Comparison of ENCODE assay signal across 8 cellular contexts in the genomic region with DNA sequence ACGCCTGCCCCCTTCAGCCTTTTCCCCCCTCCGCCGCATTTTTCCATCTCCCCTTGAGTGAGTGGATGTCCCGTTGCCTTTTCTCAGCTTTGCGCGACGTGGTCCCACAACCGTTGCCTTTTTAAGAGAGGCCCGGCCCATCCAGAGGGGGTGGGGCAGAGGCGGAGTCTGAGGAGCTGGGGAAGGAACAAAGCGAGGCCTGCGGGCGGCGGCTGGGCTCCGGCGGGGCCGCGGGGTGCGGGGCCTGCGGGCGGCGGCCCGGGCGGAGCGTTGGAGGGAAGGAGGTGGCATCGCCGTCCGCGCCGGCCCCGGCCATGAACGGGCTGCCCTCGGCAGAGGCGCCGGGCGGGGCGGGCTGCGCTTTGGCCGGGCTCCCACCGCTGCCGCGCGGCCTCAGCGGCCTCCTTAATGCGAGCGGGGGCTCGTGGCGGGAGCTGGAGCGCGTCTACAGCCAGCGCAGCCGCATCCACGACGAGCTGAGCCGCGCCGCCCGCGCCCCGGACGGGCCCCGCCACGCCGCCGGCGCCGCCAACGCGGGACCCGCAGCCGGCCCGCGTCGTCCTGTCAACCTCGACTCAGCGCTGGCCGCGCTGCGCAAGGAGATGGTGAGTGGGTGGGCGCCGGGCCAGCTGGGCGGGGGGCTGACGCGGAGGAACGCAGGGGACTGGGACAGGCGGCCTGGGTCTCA. TPM values are rescaled to one million over a fixed set of nuclear protein-coding genes. Genes with fewer than 3 reads are reported as not detected.
DNase-seq lines count a peak whose midpoint lies in the region; ATAC-seq and TF ChIP-seq lines count a peak whose summit lies in the region.

A gene (plus strand): TSS at position 183 of the 688 bp plus-strand sequence. CDS start 132 bp downstream, at position 315.

- no peak for TF ChIP-seq CTCF in Loucy (conservative IDR thresholded peaks at IDR 0.05; ENCODE audit: low read length)
- TF ChIP-seq CTCF in SU-DHL-6 (IDR thresholded peaks at IDR 0.05; ENCODE audit: insufficient read depth, low read length, poor library complexity, severe bottlenecking): no peak

- peak within 1 kb of the TSS; percentile 87 to 97 for H3K27ac Mint-ChIP-seq in activated naive CD4-positive, alpha-beta T cell treated with anti-CD3 and anti-CD28 coated beads, Interleukin-2, amount 50 U/mL, for 72 hours

- H4K20me1 ChIP-seq in Loucy (ENCODE audit: insufficient read depth, low read length, poor library complexity, severe bottlenecking): peaks cover 30% of the 10 kb centered on the region
- no peaks in the 10 kb centered on the region for H4K20me1 ChIP-seq in SU-DHL-6 (ENCODE audit: low read depth, low read length)

- H3K4me3 ChIP-seq in Loucy (ENCODE audit: low read length, poor library complexity, severe bottlenecking) (peak within 1 kb of the TSS; percentile 90), SU-DHL-6 (ENCODE audit: insufficient read depth, low read length, poor library complexity, severe bottlenecking) (peak within 1 kb of the TSS; percentile 95)

- H3K4me2 ChIP-seq in Loucy (ENCODE audit: low read depth, low read length, poor library complexity, severe bottlenecking) (peak within 1 kb of the TSS; percentile 94), SU-DHL-6 (ENCODE audit: low read depth, low read length, poor library complexity, severe bottlenecking) (peak within 1 kb of the TSS; percentile 97)

- H3K9ac ChIP-seq in Loucy (ENCODE audit: low read depth, low read length, poor library complexity, severe bottlenecking): peak within 1 kb of the TSS; percentile 87
- H3K9ac ChIP-seq in SU-DHL-6 (ENCODE audit: low read length): peak within 1 kb of the TSS; percentile 84

- ATAC-seq in activated naive CD4-positive, alpha-beta T cell treated with anti-CD3 and anti-CD28 coated beads, Interleukin-2, amount 50 U/mL, for 72 hours: peak in 1 of 2 donors; percentile 20
- no peak for ATAC-seq in HG02938 (IDR thresholded peaks at IDR 0.05; ENCODE audit: unreplicated experiment)

- DNase-seq in DMS53 (lab: John Stamatoyannopoulos, UW) (peak; percentile 91), globus pallidus (ENCODE audit: low spot score) (peak; percentile 88), occipital lobe (lab: John Stamatoyannopoulos, UW) (peak; percentile 86), superior temporal gyrus (ENCODE audit: extremely low spot score) (peak; percentile 82)
- DNase-seq in activated naive CD4-positive, alpha-beta T cell treated with anti-CD3 and anti-CD28 coated beads, Interleukin-2, amount 50 U/mL, for 72 hours (ENCODE audit: low spot score in 2 of 2): peak; percentile 81 to 92

- H3K27me3 ChIP-seq in Loucy (ENCODE audit: insufficient read depth, low read length, poor library complexity, severe bottlenecking): no peaks in the 10 kb centered on the region
- H3K27me3 ChIP-seq in SU-DHL-6 (ENCODE audit: low read length): no peaks in the 10 kb centered on the region

- peaks cover 16% of the 10 kb centered on the region for H3F3A ChIP-seq in Loucy (ENCODE audit: low read depth)
- H3F3A ChIP-seq in SU-DHL-6 (ENCODE audit: insufficient read depth): peaks cover 11% of the 10 kb centered on the region

- peaks cover 69% of the 10 kb centered on the region for H3K79me2 ChIP-seq in Loucy (ENCODE audit: insufficient read depth, low read length)
- H3K79me2 ChIP-seq in SU-DHL-6 (ENCODE audit: insufficient read depth, low read length): peaks cover 20% of the 10 kb centered on the region; the same call in 1 of the 2 replicates

- no peaks in the 10 kb centered on the region for H3K9me3 ChIP-seq in Loucy (ENCODE audit: insufficient read depth, low read depth, low read length)
- H3K9me3 ChIP-seq in SU-DHL-6 (ENCODE audit: insufficient read depth, low read length): no peaks in the 10 kb centered on the region

- H3K4me1 ChIP-seq in Loucy (ENCODE audit: insufficient read depth, low read length, poor library complexity, severe bottlenecking): peaks cover 56% of the 10 kb centered on the region

- H3K36me3 ChIP-seq in Loucy (ENCODE audit: insufficient read depth, low read length) (no peaks in the 10 kb centered on the region), SU-DHL-6 (ENCODE audit: low read length) (no peaks in the 10 kb centered on the region)

- H3K9me2 ChIP-seq in Loucy (replicated peaks; ENCODE audit: low read depth, low read length) (no peaks in the 10 kb centered on the region), SU-DHL-6 (replicated peaks; ENCODE audit: insufficient read depth, low read length) (no peaks in the 10 kb centered on the region)

- no peak within 1 kb of the TSS for H3K27ac ChIP-seq in SU-DHL-6 (ENCODE audit: low read depth, low read length)

- peaks cover 25 to 31% of the 10 kb centered on the region in 2 donors for H3K36me3 Mint-ChIP-seq in activated naive CD4-positive, alpha-beta T cell treated with anti-CD3 and anti-CD28 coated beads, Interleukin-2, amount 50 U/mL, for 72 hours

- no peaks in the 10 kb centered on the region for H3K9me3 Mint-ChIP-seq in activated naive CD4-positive, alpha-beta T cell treated with anti-CD3 and anti-CD28 coated beads, Interleukin-2, amount 50 U/mL, for 72 hours

- H2AFZ ChIP-seq in Loucy (ENCODE audit: low read length): no peak within 1 kb of the TSS
- no peak within 1 kb of the TSS for H2AFZ ChIP-seq in SU-DHL-6 (ENCODE audit: low read depth, low read length, severe bottlenecking)

RNA-seq across cellular contexts. Expression of the gene that starts here (rescaled TPM):
- total RNA-seq in activated naive CD4-positive, alpha-beta T cell treated with anti-CD3 and anti-CD28 coated beads, Interleukin-2, amount 50 U/mL, for 72 hours: 10 to 100 TPM; 32.6 to 47.1 TPM
- 22.3 TPM for total RNA-seq in occipital lobe
